ENCODE assay signal across 11 cellular contexts in the genomic region with DNA sequence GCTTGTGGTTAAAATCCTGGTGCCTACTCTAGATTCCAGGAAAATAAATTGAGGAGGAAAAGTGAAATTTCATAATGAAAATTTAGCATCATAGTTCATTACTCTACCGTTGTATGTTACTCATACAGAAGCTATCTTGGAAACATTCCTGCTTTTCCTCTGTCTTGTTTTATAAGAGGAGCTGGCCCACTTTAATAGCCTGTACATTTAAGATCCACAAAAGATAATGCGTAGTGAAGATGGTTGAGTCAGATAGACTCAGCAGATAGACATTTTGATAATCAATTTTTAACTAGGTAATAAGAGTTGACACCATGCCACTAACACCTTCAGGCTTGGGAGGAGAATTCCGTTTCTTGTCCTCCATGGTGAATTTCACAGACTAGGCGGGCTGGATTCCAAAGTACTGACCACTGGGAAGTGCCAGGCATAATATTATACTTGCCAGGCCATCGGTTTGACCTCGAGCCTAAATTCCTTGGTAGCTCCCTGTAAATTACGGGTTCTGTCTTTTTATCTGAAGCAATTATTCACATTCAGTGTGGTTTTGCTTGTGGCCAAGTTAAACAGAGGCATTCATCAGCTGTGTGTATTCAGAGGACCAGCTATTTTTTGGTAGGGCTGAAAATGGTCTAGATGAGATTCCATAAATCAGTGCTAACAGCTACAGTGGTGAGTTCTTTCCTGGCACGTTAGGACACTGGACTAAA.
DNase-seq lines count a peak whose midpoint lies in the region; TF ChIP-seq lines count a peak whose summit lies in the region.
"Had no signal": no experiment of that assay in that cellular context is flagged by ENCODE, and none has a peak within 500 bp of the region (broad histone marks: within the 10 kb centered on the region; RNA-seq: fewer than 3 reads in every experiment).

No MANE protein-coding gene starts in this region.

- H3K27ac ChIP-seq in mesenchymal stem cell (ENCODE audit: low read length, poor library complexity, severe bottlenecking): peak overlapping the region; percentile 82
- H3K27ac ChIP-seq: hepatocyte had no signal

- no peak overlapping the region for H2BK5ac ChIP-seq in mesenchymal stem cell (ENCODE audit: low read depth, low read length, poor library complexity, severe bottlenecking)

- no peak overlapping the region for H3K14ac ChIP-seq in mesenchymal stem cell (ENCODE audit: low read length in 2 of 2)

- H3K27me3 ChIP-seq in mesenchymal stem cell (ENCODE audit: control insufficient read depth in 1 of 2, insufficient read depth in 1 of 2, low read length in 2 of 2): peaks cover 0 to 5% of the 10 kb centered on the region in 2 experiments
- H3K27me3 ChIP-seq: hepatocyte had no signal

- H3K36me3 ChIP-seq in mesenchymal stem cell (ENCODE audit: control insufficient read depth in 1 of 2, insufficient read depth in 2 of 2, low read depth in 1 of 2, low read length in 2 of 2): no peaks in the 10 kb centered on the region

- intact Hi-C loops in head of caudate nucleus (cut with DNase I): no loop called here

- no peak overlapping the region for H3K4ac ChIP-seq in mesenchymal stem cell (ENCODE audit: low read depth in 1 of 2, low read length in 2 of 2)

- TF ChIP-seq CTCF in LNCaP clone FGC (IDR thresholded peaks at IDR 0.05; ENCODE audit: control insufficient read depth, extremely low read depth, insufficient read depth): no peak

- H3K4me3 ChIP-seq in LNCaP clone FGC (ENCODE audit: low read depth, low read length) (no peak overlapping the region), mesenchymal stem cell (ENCODE audit: insufficient read depth in 1 of 2, low read depth in 1 of 2, low read length in 2 of 2) (no peak overlapping the region)
- H3K4me3 ChIP-seq: hepatocyte had no signal

- no peak overlapping the region for H3K4me2 ChIP-seq in mesenchymal stem cell (ENCODE audit: low read length, poor library complexity, severe bottlenecking)
- H3K4me2 ChIP-seq: hepatocyte had no signal

- 62% methylated on average over 6 of the region's 8 CpGs for WGBS in mesenchymal stem cell

- H3K18ac ChIP-seq in mesenchymal stem cell (ENCODE audit: low read depth in 1 of 2, low read length in 2 of 2): no peak overlapping the region

- H4K91ac ChIP-seq in mesenchymal stem cell (ENCODE audit: low read length): no peak overlapping the region

- H2BK120ac ChIP-seq in mesenchymal stem cell (ENCODE audit: low read depth, low read length): no peak overlapping the region

- H3K23ac ChIP-seq in mesenchymal stem cell (ENCODE audit: low read length in 2 of 2): no peak overlapping the region

- peak; percentile 97 for DNase-seq in ACHN
- peak; percentile 59 for DNase-seq in LNCaP clone FGC (ENCODE audit: low read depth)
- DNase-seq in epidermal melanocyte (ENCODE audit: insufficient read length, low spot score): peak; percentile 39
- DNase-seq in mesenchymal stem cell: no peak
- DNase-seq in NK-92 treated with Interleukin-12 subunit alpha and Interleukin-12 subunit beta, amount 100 ng/mL, for 24 hours (lab: John Stamatoyannopoulos, UW): no peak
- DNase-seq in NCI-H1436 (lab: John Stamatoyannopoulos, UW): no peak
- DNase-seq in HEK293T (ENCODE audit: extremely low spot score): no peak
- no peak for DNase-seq in head of caudate nucleus
- DNase-seq: activated CD8-positive, alpha-beta memory T cell treated with anti-CD3 and anti-CD28 coated beads, Interleukin-2, amount 10 ng/mL, durations not matched to agents 7 days and 5 days; NCI-H226 had no signal

- H3K9ac ChIP-seq in mesenchymal stem cell (ENCODE audit: low read length): peak overlapping the region; percentile 55

- H2BK15ac ChIP-seq in mesenchymal stem cell (ENCODE audit: low read depth, poor library complexity, severe bottlenecking): no peak overlapping the region

- POLR2A ChIA-PET in HEK293T (lab: Yijun Ruan, JAX): interaction anchor here (1.2 kb wide), 1 partner anchor 13 kb away, joined by 3 read pairs; no protein-coding TSS in a partner anchor

- H2BK12ac ChIP-seq in mesenchymal stem cell (ENCODE audit: low read length in 2 of 2): no peak overlapping the region

- no peaks in the 10 kb centered on the region for H3K9me3 ChIP-seq in mesenchymal stem cell (ENCODE audit: control insufficient read depth, low read length)

- H2AFZ ChIP-seq in mesenchymal stem cell (ENCODE audit: low read depth, low read length): no peak overlapping the region
- H2AFZ ChIP-seq: hepatocyte had no signal

- H4K8ac ChIP-seq in mesenchymal stem cell (ENCODE audit: low read length): no peak overlapping the region

- no peaks in the 10 kb centered on the region for H3K79me1 ChIP-seq in mesenchymal stem cell (replicated peaks; ENCODE audit: low read length, poor library complexity, severe bottlenecking)

- H2AK5ac ChIP-seq in mesenchymal stem cell (ENCODE audit: low read length, severe bottlenecking): no peak overlapping the region

- CTCF ChIA-PET in HEK293T (lab: Yijun Ruan, JAX): no interaction called here

- peaks cover 2% of the 10 kb centered on the region for H3K4me1 ChIP-seq in mesenchymal stem cell (ENCODE audit: control insufficient read depth, insufficient read depth, low read depth, low read length)

- in situ Hi-C loops in ACHN (cut with HindIII; ENCODE audit: low pct_ligation_motif_present, low pct_unique_long_range_greater_than_20kb, low sequenced_read_pairs): no loop called here

TF ChIP-seq in HEK293T, 16 proteins besides CTCF, POLR2A, EP300 and RAD21:
- no peak for TF ChIP-seq L3MBTL2 (conservative IDR thresholded peaks at IDR 0.05)
- no peak for TF ChIP-seq BHLHE40 (IDR thresholded peaks at IDR 0.05; ENCODE audit: borderline replicate concordance)

Comparison
In these comparisons a context has a peak if more than half of its experiments do, and no peak if none do; other contexts are left out.
1. DNase-seq: peak in ACHN (single experiment), LNCaP clone FGC (single experiment) and epidermal melanocyte (single experiment); none in mesenchymal stem cell (single experiment), NK-92 treated with Interleukin-12 subunit alpha and Interleukin-12 subunit beta, amount 100 ng/mL, for 24 hours (single experiment), NCI-H1436 (single experiment), HEK293T (single experiment) and head of caudate nucleus (0 of 42).